ENCODE assay signal across 14 cellular contexts in genomic region chr15:95556866-95557225, GRCh38.
DNase-seq lines count a peak whose midpoint lies in the region; ATAC-seq lines count a peak whose summit lies in the region.
"Had no signal": no experiment of that assay in that cellular context is flagged by ENCODE, and none has a peak within 500 bp of the region (broad histone marks: within the 10 kb centered on the region; RNA-seq: fewer than 3 reads in every experiment).

No MANE protein-coding gene starts in this region.

- intact Hi-C loops in right cardiac atrium (cut with DNase I) = no loop called here

- H3K4me1 ChIP-seq in right cardiac atrium (ENCODE audit: control insufficient read depth, insufficient read depth, low read length) = peaks cover 5% of the 10 kb centered on the region
- H3K4me1 ChIP-seq: lower lobe of right lung had no signal

- no peaks in the 10 kb centered on the region for H3K27me3 ChIP-seq in right cardiac atrium (ENCODE audit: control insufficient read depth, insufficient read depth)

- WGBS in right cardiac atrium = 58% methylated on average over 6 of the region's 6 CpGs

- ATAC-seq in right cardiac atrium (peak; percentile 68 to 88), HG03521 (IDR thresholded peaks at IDR 0.05; ENCODE audit: unreplicated experiment) (no peak)
- ATAC-seq: lower lobe of right lung had no signal

- peak overlapping the region; percentile 48 for H3K9ac ChIP-seq in SK-N-MC (ENCODE audit: insufficient read length)

- H3K27ac ChIP-seq in SK-N-MC (peak overlapping the region; percentile 73), right cardiac atrium (ENCODE audit: low read length) (no peak overlapping the region), caudate nucleus (ENCODE audit: low read depth, low read length) (no peak overlapping the region)
- H3K27ac ChIP-seq: lower lobe of right lung had no signal

- peak overlapping the region; percentile 73 for H3K4me3 ChIP-seq in SK-N-MC
- H3K4me3 ChIP-seq in right cardiac atrium (ENCODE audit: low read length) = no peak overlapping the region
- H3K4me3 ChIP-seq: lower lobe of right lung, skin epidermis had no signal

- no peaks in the 10 kb centered on the region for H3K36me3 ChIP-seq in SK-N-MC (ENCODE audit: insufficient read depth, low read length)
- H3K36me3 ChIP-seq: lower lobe of right lung had no signal

- DNase-seq in EL = peak; percentile 25
- peak; percentile 40 for DNase-seq in SK-N-MC (ENCODE audit: low read depth, low spot score)
- DNase-seq in right cardiac atrium = peak in 1 of 3 donors; percentile 16
- DNase-seq in renal cortical epithelial cell (ENCODE audit: low read depth) = peak; percentile 52
- no peak for DNase-seq in middle frontal gyrus (ENCODE audit: extremely low spot score, low spot score)
- no peak for DNase-seq in caudate nucleus (lab: John Stamatoyannopoulos, UW)
- no peak for DNase-seq in mucosa of gallbladder (ENCODE audit: low spot score)
- DNase-seq: activated CD4-positive, alpha-beta T cell treated with anti-CD3 and anti-CD28 coated beads for 1 hour; CD4-positive, alpha-beta memory T cell; cortex of kidney; lower lobe of right lung; MM.1S had no signal

- no peaks in the 10 kb centered on the region for H3K9me3 ChIP-seq in SK-N-MC (ENCODE audit: low read depth, low read length)
- no peaks in the 10 kb centered on the region for H3K9me3 ChIP-seq in right cardiac atrium (ENCODE audit: control insufficient read depth, low read length)
- H3K9me3 ChIP-seq: lower lobe of right lung had no signal

Comparison
In these comparisons a context has a peak if more than half of its experiments do, and no peak if none do; other contexts are left out.
1. DNase-seq: peak in EL (single experiment), SK-N-MC (single experiment) and renal cortical epithelial cell (single experiment); none in middle frontal gyrus (single experiment), caudate nucleus (0 of 61) and mucosa of gallbladder (single experiment).